In genomic region chr11:78228467-78228866, GRCh38 we compare ENCODE assay signal across 9 cellular contexts. TPM values are rescaled to one million over a fixed set of nuclear protein-coding genes. Genes with fewer than 3 reads are reported as not detected.
DNase-seq lines count a peak whose midpoint lies in the region; ATAC-seq and TF ChIP-seq lines count a peak whose summit lies in the region.
"Had no signal": no experiment of that assay in that cellular context is flagged by ENCODE, and none has a peak within 500 bp of the region (broad histone marks: within the 10 kb centered on the region; RNA-seq: fewer than 3 reads in every experiment).

No MANE protein-coding gene starts in this region.

- no peak overlapping the region for H3K4me3 ChIP-seq in astrocyte of the spinal cord (ENCODE audit: low read depth, low read length)
- no peak overlapping the region for H3K4me3 ChIP-seq in testis

- no peaks in the 10 kb centered on the region for H3K9me3 ChIP-seq in testis

- H3K27ac ChIP-seq in C4-2B (no peak overlapping the region), testis (no peak overlapping the region)

- TF ChIP-seq POLR2A in testis (IDR thresholded peaks at IDR 0.05) = no peak

- no peaks in the 10 kb centered on the region for H3K27me3 ChIP-seq in testis

- no peaks in the 10 kb centered on the region for H3K4me1 ChIP-seq in testis

- in situ Hi-C loops in astrocyte of the spinal cord (cut with HindIII; ENCODE audit: low sequenced_read_pairs) = no loop called here

- ATAC-seq in GM19035 (IDR thresholded peaks at IDR 0.05; ENCODE audit: unreplicated experiment) (peak; percentile 57), GM19397 (IDR thresholded peaks at IDR 0.05; ENCODE audit: unreplicated experiment) (no peak)

- H3K36me3 ChIP-seq in testis (ENCODE audit: low read depth, missing control alignments) = no peaks in the 10 kb centered on the region

- WGBS in testis, 2 donors = 96% methylated on average over 3 of the region's 3 CpGs

- intact Hi-C loops in testis (cut with DNase I; ENCODE audit: low total_unique reads) = no loop called here

- TF ChIP-seq CTCF in C4-2B (conservative IDR thresholded peaks at IDR 0.05) (peak; percentile 71), astrocyte of the spinal cord (IDR thresholded peaks at IDR 0.05; ENCODE audit: low read depth, low read length) (peak; percentile 54), testis (IDR thresholded peaks at IDR 0.05) (peak in 2 of 3 experiments; percentile 49 to 60)

- DNase-seq in HT-29 (ENCODE audit: low spot score) (peak; percentile 86), NCI-H748 (lab: John Stamatoyannopoulos, UW; ENCODE audit: unreplicated experiment) (peak; percentile 71), astrocyte of the spinal cord (ENCODE audit: low read depth, low spot score) (peak; percentile 58), iris pigment epithelial cell (ENCODE audit: low read depth) (peak; percentile 55), testis (no peak)
- DNase-seq: natural killer cell had no signal

RNA-seq across cellular contexts. Expression of gene USP35, which starts 39.7 kb away (rescaled TPM):
- total RNA-seq in HT-29 (2014; rRNA removed; shearing (Covaris generic)) = 4.4 and 5.1 TPM in 2 replicates
- 10 to 100 TPM; 25.8 to 33.5 TPM for total RNA-seq in testis
- polyA plus RNA-seq in testis (ENCODE audit: insufficient read depth, low read depth, low replicate concordance) = 10.5 TPM

RNA-seq across cellular contexts. Expression of gene KCTD21, which starts 40.0 kb away (rescaled TPM):
- total RNA-seq in HT-29 (2014; rRNA removed; shearing (Covaris generic)) = 3.5 and 10.5 TPM in 2 replicates
- total RNA-seq in testis = 10 to 100 TPM; 14.2 to 14.7 TPM
- 10.2 TPM for polyA plus RNA-seq in testis (ENCODE audit: insufficient read depth, low read depth, low replicate concordance)
